ENCODE assay signal across 8 cellular contexts in genomic region chr1:37890378-37891014, GRCh38. TPM values are rescaled to one million over a fixed set of nuclear protein-coding genes. Genes with fewer than 3 reads are reported as not detected.
DNase-seq lines count a peak whose midpoint lies in the region; ATAC-seq and TF ChIP-seq lines count a peak whose summit lies in the region.

No MANE protein-coding gene starts in this region.

- CTCF ChIA-PET in Panc1 (lab: Charles Lee): interaction anchor here (0.6 kb wide), 1 partner anchor 9 kb away, joined by 3 read pairs; no protein-coding TSS in a partner anchor

- ATAC-seq in Panc1 (0 out of 2 replicates have a peak, but pooled peaks have one; percentile 66), GM19023 (IDR thresholded peaks at IDR 0.05; ENCODE audit: unreplicated experiment) (no peak), HG02970 (IDR thresholded peaks at IDR 0.05; ENCODE audit: low FRiP score, unreplicated experiment) (no peak), HG03175 (IDR thresholded peaks at IDR 0.05; ENCODE audit: unreplicated experiment) (no peak)

- no peaks in the 10 kb centered on the region for H3K27me3 Mint-ChIP-seq in nephron progenitor cell (ENCODE audit: low read depth, poor library complexity)

- intact Hi-C loops in Panc1 (cut with micrococcal nuclease; ENCODE audit: unreplicated experiment): loop anchor here (10.0 kb wide), 1 partner anchor 84 kb away; no protein-coding TSS in a partner anchor

- H3K4me1 ChIP-seq in Panc1 (ENCODE audit: control insufficient read depth, insufficient read depth, low read length): no peaks in the 10 kb centered on the region

- peaks cover 50% of the 10 kb centered on the region for H3K36me3 Mint-ChIP-seq in nephron progenitor cell (ENCODE audit: low read depth)

- H3K4me3 ChIP-seq in Panc1 (ENCODE audit: low read depth in 2 of 2, low read length in 2 of 2): no peak overlapping the region
- no peak overlapping the region for H3K4me3 ChIP-seq in epithelial cell of esophagus (ENCODE audit: low read length)

- no peaks in the 10 kb centered on the region for H3K27me3 ChIP-seq in Panc1 (ENCODE audit: control insufficient read depth, insufficient read depth, low read length)

- peaks cover 9% of the 10 kb centered on the region for H3K9me3 Mint-ChIP-seq in nephron progenitor cell

- peak; percentile 68; the same call in 1 of the 2 replicates for TF ChIP-seq CTCF in Panc1 (IDR thresholded peaks at IDR 0.05)
- TF ChIP-seq CTCF in epithelial cell of esophagus (IDR thresholded peaks at IDR 0.05; ENCODE audit: insufficient read depth, low read depth, low read length, missing control alignments): peak; percentile 41
- TF ChIP-seq CTCF in nephron progenitor cell (IDR thresholded peaks at IDR 0.05): peak; percentile 39

- no peak overlapping the region for H3K27ac ChIP-seq in Panc1 (ENCODE audit: low read length)

- no peaks in the 10 kb centered on the region for H3K9me3 ChIP-seq in Panc1 (ENCODE audit: control insufficient read depth, insufficient read depth, low read depth, low read length)

- H3K36me3 ChIP-seq in Panc1 (ENCODE audit: control insufficient read depth, insufficient read depth, low read length): 0 out of 2 replicates have a peak, but pooled peaks cover 5% of the 10 kb centered on the region

- H3K27ac Mint-ChIP-seq in nephron progenitor cell: no peak overlapping the region

- BruUV-seq in Panc1 (replicated peaks; lab: Mats Ljungman, UMichigan): no TSS peak

- H3K4me1 Mint-ChIP-seq in nephron progenitor cell: no peaks in the 10 kb centered on the region

- no peak overlapping the region for H3K4me3 Mint-ChIP-seq in nephron progenitor cell

- POLR2A ChIA-PET in Panc1 (lab: Charles Lee): no interaction called here

- DNase-seq in DMS53 treated with DMSO at 0.1 percent for 48 hours (lab: John Stamatoyannopoulos, UW; ENCODE audit: unreplicated experiment): peak; percentile 81
- peak; percentile 10 for DNase-seq in KG1 (lab: John Stamatoyannopoulos, UW)
- DNase-seq in Panc1 (ENCODE audit: low read depth, low spot score): peak; percentile 28
- peak; percentile 66 for DNase-seq in epithelial cell of esophagus (ENCODE audit: low read depth)
- no peak for DNase-seq in nephron progenitor cell

- in situ Hi-C loops in Panc1 (cut with HindIII; ENCODE audit: low pct_unique_long_range_greater_than_20kb, low sequenced_read_pairs): no loop called here

RNA-seq across cellular contexts. Expression of gene MTF1, which starts 31.1 kb away (rescaled TPM):
- 26.2 TPM for total RNA-seq in Panc1 (2021; ENCODE audit: unreplicated experiment)
- polyA plus RNA-seq in Panc1 (2012; ENCODE audit: insufficient read length): 6.3 TPM

RNA-seq across cellular contexts. Expression of gene INPP5B, which starts 56.4 kb away (rescaled TPM):
- 17.7 TPM for total RNA-seq in Panc1 (2021; ENCODE audit: unreplicated experiment)
- 11.5 TPM for polyA plus RNA-seq in Panc1 (2012; ENCODE audit: insufficient read length)
